ENCODE assay signal across 2 cellular contexts in genomic region chr17:38848557-38848891, GRCh38.
TF ChIP-seq lines count a peak whose summit lies in the region.

No MANE protein-coding gene starts in this region.

TF ChIP-seq in H1, 55 proteins besides CTCF, POLR2A, EP300 and RAD21:
- TF ChIP-seq POLR2AphosphoS5 (IDR thresholded peaks at IDR 0.05; ENCODE audit: low read depth, low read length) (peak; percentile 15; the same call in 1 of the 2 replicates), KDM4A (IDR thresholded peaks at IDR 0.05; ENCODE audit: low read depth, low read length, severe bottlenecking) (no peak)

TF ChIP-seq in HEK293T, 16 proteins besides CTCF, POLR2A, EP300 and RAD21:
- no peak for TF ChIP-seq LEF1 (IDR thresholded peaks at IDR 0.05; ENCODE audit: borderline replicate concordance)
- no peak for TF ChIP-seq ELF4 (IDR thresholded peaks at IDR 0.05)
- TF ChIP-seq NFRKB (IDR thresholded peaks at IDR 0.05) = no peak
- TF ChIP-seq SP1 (IDR thresholded peaks at IDR 0.05) = no peak
- no peak for TF ChIP-seq FOXM1 (IDR thresholded peaks at IDR 0.05; ENCODE audit: borderline replicate concordance)
- no peak for TF ChIP-seq BHLHE40 (IDR thresholded peaks at IDR 0.05; ENCODE audit: borderline replicate concordance)
- no peak for TF ChIP-seq SUZ12 (IDR thresholded peaks at IDR 0.05)
- TF ChIP-seq L3MBTL2 (conservative IDR thresholded peaks at IDR 0.05) = no peak
- no peak for TF ChIP-seq TARDBP (IDR thresholded peaks at IDR 0.05)
- no peak for TF ChIP-seq CTBP1 (IDR thresholded peaks at IDR 0.05; ENCODE audit: borderline replicate concordance)
- TF ChIP-seq FOXA1 (IDR thresholded peaks at IDR 0.05) = no peak
- no peak for TF ChIP-seq ARNT (IDR thresholded peaks at IDR 0.05)
- no peak for TF ChIP-seq ZNF384 (IDR thresholded peaks at IDR 0.05)
- TF ChIP-seq PKNOX1 (IDR thresholded peaks at IDR 0.05) = no peak
- TF ChIP-seq FOXK2 (IDR thresholded peaks at IDR 0.05) = no peak
TF ChIP-seq in HEK293T: peak in this region for 0.
